In the genomic region with DNA sequence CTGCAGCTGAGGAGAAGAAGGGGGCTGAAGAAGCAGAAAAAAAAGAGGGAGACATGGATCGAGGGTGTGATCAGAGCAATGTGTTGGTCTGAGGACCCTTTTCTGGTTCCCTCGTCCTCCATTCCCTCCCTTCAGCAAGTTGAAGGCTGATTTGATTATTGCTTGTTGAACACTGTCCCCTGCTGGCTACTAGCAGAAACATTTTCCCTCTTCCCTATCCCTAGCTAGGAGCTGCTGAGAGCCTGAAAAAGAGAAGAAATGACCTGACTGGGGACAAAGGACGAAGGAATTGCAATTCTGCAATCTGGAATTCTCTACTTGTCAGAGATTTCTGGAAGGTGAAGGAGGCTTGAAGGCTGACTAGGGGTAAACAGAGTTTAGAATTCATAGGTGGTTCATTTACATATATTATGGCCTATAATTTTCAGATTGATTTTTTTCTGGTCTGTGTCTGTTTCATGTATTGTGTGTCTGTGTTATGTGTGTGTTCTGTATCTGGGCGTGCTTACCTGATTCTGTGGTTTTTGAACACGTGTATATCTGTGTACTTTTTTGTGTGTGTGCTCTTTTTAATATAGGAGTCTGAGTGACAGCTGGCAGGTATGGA, we compare ENCODE assay signal across 8 cellular contexts. TPM values are rescaled to one million over a fixed set of nuclear protein-coding genes. Genes with fewer than 3 reads are reported as not detected.
A peak's percentile ranks its signal among the peaks of the same experiment; 100 is the strongest.
DNase-seq lines count a peak whose midpoint lies in the region; ATAC-seq and TF ChIP-seq lines count a peak whose summit lies in the region.

No MANE protein-coding gene starts in this region.

- ATAC-seq in T-helper 17 cell = peak; percentile 74
- ATAC-seq in GM21526 (IDR thresholded peaks at IDR 0.05; ENCODE audit: low FRiP score, unreplicated experiment) = no peak

- H3K4me3 Mint-ChIP-seq in H9 = peak overlapping the region; percentile 44 to 61; a peak in 3 of 5 replicates
- peak overlapping the region; percentile 56 for H3K4me3 Mint-ChIP-seq in T-helper 17 cell
- no peak overlapping the region for H3K4me3 Mint-ChIP-seq in mesothelial cell of epicardium

- no peak overlapping the region for H3K9ac ChIP-seq in H9 (ENCODE audit: extremely low read depth, insufficient read length, low read length)

- TF ChIP-seq POLR2A in erythroblast (IDR thresholded peaks at IDR 0.05; ENCODE audit: low read length) (no peak), vagina (IDR thresholded peaks at IDR 0.05) (no peak)

- H3K9me3 ChIP-seq in H9 (ENCODE audit: control insufficient read depth, low read depth, low read length) = no peaks in the 10 kb centered on the region
- no peaks in the 10 kb centered on the region for H3K9me3 ChIP-seq in T-helper 17 cell (ENCODE audit: control insufficient read depth, low read length, poor library complexity, severe bottlenecking)
- H3K9me3 ChIP-seq in vagina = no peaks in the 10 kb centered on the region

- DNase-seq in DMS79 (lab: John Stamatoyannopoulos, UW) (peak; percentile 21), H9 (peak; percentile 73), NCI-H187 (lab: John Stamatoyannopoulos, UW) (peak; percentile 74 to 81), T-helper 17 cell (no peak), erythroblast (lab: John Stamatoyannopoulos, UW) (peak; percentile 74 to 84), mesothelial cell of epicardium (ENCODE audit: low spot score in 2 of 2, unreplicated experiment in 2 of 2) (no peak), vagina (ENCODE audit: extremely low spot score in 2 of 2) (peak in 1 of 2 donors; percentile 49)

- TF ChIP-seq CTCF in H9 (conservative IDR thresholded peaks at IDR 0.05) (peak; percentile 98), mesothelial cell of epicardium (IDR thresholded peaks at IDR 0.05; ENCODE audit: unreplicated experiment) (peak; percentile 61), vagina (IDR thresholded peaks at IDR 0.05) (peak; percentile 68 to 88 (median 85))

- H3K27me3 Mint-ChIP-seq in H9 (ENCODE audit: low read depth) (no peaks in the 10 kb centered on the region), T-helper 17 cell (peaks cover 10% of the 10 kb centered on the region), mesothelial cell of epicardium (ENCODE audit: low read depth) (peaks cover 12% of the 10 kb centered on the region)

- no peak overlapping the region for H3K23ac ChIP-seq in H9 (ENCODE audit: insufficient read length, low read depth, low read length)

- H3K27me3 ChIP-seq in H9 (ENCODE audit: insufficient read depth, low read length) (no peaks in the 10 kb centered on the region), vagina (no peaks in the 10 kb centered on the region)

- no peak overlapping the region for H3K18ac ChIP-seq in H9 (ENCODE audit: insufficient read length, low read depth, low read length)

- H2BK15ac ChIP-seq in H9 (ENCODE audit: low read depth, low read length) = no peak overlapping the region

- no peak overlapping the region for H2AFZ ChIP-seq in H9 (ENCODE audit: low read length)

- no peak overlapping the region for H3K4me3 ChIP-seq in vagina

- H4K5ac ChIP-seq in H9 (ENCODE audit: insufficient read length, low read depth, low read length) = no peak overlapping the region

- no peaks in the 10 kb centered on the region for H3K36me3 ChIP-seq in vagina

- H2AK5ac ChIP-seq in H9 (ENCODE audit: insufficient read length, low read length) = no peak overlapping the region

- no peak overlapping the region for H3K27ac ChIP-seq in H9 (ENCODE audit: insufficient read length, low read depth, low read length)
- no peak overlapping the region for H3K27ac ChIP-seq in vagina

- peaks cover 20% of the 10 kb centered on the region for H3K4me1 ChIP-seq in H9 (ENCODE audit: insufficient read depth, low read length)
- peaks cover 11% of the 10 kb centered on the region for H3K4me1 ChIP-seq in vagina

- H3K14ac ChIP-seq in H9 (ENCODE audit: insufficient read depth, low read length) = peak overlapping the region; percentile 34; the same call in 1 of the 2 replicates

- H4K91ac ChIP-seq in H9 (ENCODE audit: insufficient read length, low read depth, low read length) = no peak overlapping the region

- H3K9me3 Mint-ChIP-seq in H9 (no peaks in the 10 kb centered on the region; a peak in 1 of 5 replicates), mesothelial cell of epicardium (no peaks in the 10 kb centered on the region)

- H3K56ac ChIP-seq in H9 (ENCODE audit: insufficient read length, low read depth, low read length) = no peak overlapping the region

- H3T11ph ChIP-seq in H9 (ENCODE audit: low read length) = no peak overlapping the region

- H3K4me1 Mint-ChIP-seq in H9 (peaks cover 42 to 47% of the 10 kb centered on the region in 2 experiments), T-helper 17 cell (peaks cover 17% of the 10 kb centered on the region), mesothelial cell of epicardium (peaks cover 11% of the 10 kb centered on the region)

- H3K27ac Mint-ChIP-seq in H9 (peak overlapping the region in 1 of 3 experiments; percentile 97; a peak in 2 of 7 replicates), T-helper 17 cell (no peak overlapping the region), mesothelial cell of epicardium (no peak overlapping the region)

- H3K4ac ChIP-seq in H9 (ENCODE audit: low read depth, low read length) = no peak overlapping the region

- WGBS in H9 (ENCODE audit: extremely low coverage, insufficient read length, low lambda C conversion rate) = no CpG with 5 or more reads among the region's 5 CpGs

- no peak overlapping the region for H2BK5ac ChIP-seq in H9 (ENCODE audit: insufficient read length, low read length)

- H2BK12ac ChIP-seq in H9 (ENCODE audit: insufficient read length, low read depth, low read length) = no peak overlapping the region

- H4K20me1 ChIP-seq in H9 (ENCODE audit: control insufficient read depth, insufficient read depth, insufficient read length) = no peaks in the 10 kb centered on the region

- H2BK20ac ChIP-seq in H9 (ENCODE audit: low read depth, low read length, poor library complexity, severe bottlenecking) = no peak overlapping the region

- H3K79me2 ChIP-seq in H9 (ENCODE audit: insufficient read depth, low read length) = no peaks in the 10 kb centered on the region

- peak overlapping the region; percentile 3 for H3K4me2 ChIP-seq in H9 (ENCODE audit: insufficient read depth, insufficient read length, low read length)

- no peak overlapping the region for H2BK120ac ChIP-seq in H9 (ENCODE audit: low read depth, low read length, poor library complexity, severe bottlenecking)

- no peaks in the 10 kb centered on the region for H3K36me3 Mint-ChIP-seq in H9 (ENCODE audit: insufficient read depth in 1 of 3, low read depth in 3 of 3)
- no peaks in the 10 kb centered on the region for H3K36me3 Mint-ChIP-seq in T-helper 17 cell (ENCODE audit: low read depth)
- no peaks in the 10 kb centered on the region for H3K36me3 Mint-ChIP-seq in mesothelial cell of epicardium

- peaks cover 7% of the 10 kb centered on the region for H3K23me2 ChIP-seq in H9 (ENCODE audit: insufficient read length, low read depth, low read length, poor library complexity, severe bottlenecking)

- no peaks in the 10 kb centered on the region for H3K79me1 ChIP-seq in H9 (ENCODE audit: insufficient read depth, low read depth, low read length, poor library complexity, severe bottlenecking)

- intact Hi-C loops in vagina (cut with DNase I) = no loop called here

- no peak overlapping the region for H4K8ac ChIP-seq in H9 (replicated peaks; ENCODE audit: insufficient read length, low read depth, low read length)

RNA-seq across cellular contexts. Expression of a gene that starts 9.8 kb away (rescaled TPM):
- total RNA-seq in H9 (2021) = 1.3 and 1.5 TPM in 2 replicates
- total RNA-seq in T-helper 17 cell = under 1 TPM; 0.17 to 0.21 TPM
- 0.27 to 0.38 TPM (median 0.32 TPM) in 3 replicates for total RNA-seq in mesothelial cell of epicardium
- total RNA-seq in vagina = not detected

RNA-seq across cellular contexts. Expression of a gene that starts 23.7 kb away (rescaled TPM):
- 57.7 and 58.5 TPM in 2 replicates for total RNA-seq in H9 (2021)
- not detected for total RNA-seq in T-helper 17 cell
- total RNA-seq in mesothelial cell of epicardium = 55.5 to 59.5 TPM (median 57.2 TPM) in 3 replicates
- total RNA-seq in vagina = 11.0 TPM

RNA-seq across cellular contexts. Expression of a gene that starts 33.4 kb away (rescaled TPM):
- total RNA-seq in H9 (2021) (67.8 and 69.3 TPM in 2 replicates), T-helper 17 cell (10 to 100 TPM; 63.3 to 65.6 TPM), mesothelial cell of epicardium (94.6 to 106 TPM (median 104 TPM) in 3 replicates), vagina (50.6 TPM)

RNA-seq across cellular contexts. Expression of a gene that starts 33.6 kb away (rescaled TPM):
- total RNA-seq in H9 (2021) (118 TPM in 2 replicates), T-helper 17 cell (100 to 1,000 TPM; 122 to 143 TPM), mesothelial cell of epicardium (178 to 183 TPM (median 180 TPM) in 3 replicates), vagina (106 TPM)

Comparison
In these comparisons a context has a peak if more than half of its experiments do, and no peak if none do; other contexts are left out.
1. DNase-seq: peak in DMS79 (single experiment), H9 (single experiment), NCI-H187 (2 of 2) and erythroblast (2 of 2); none in T-helper 17 cell (0 of 3) and mesothelial cell of epicardium (0 of 2).
2. RNA of a gene that starts 23.7 kb away (total RNA-seq): 55.5 to 59.5 TPM in mesothelial cell of epicardium, 57.7 to 58.5 TPM in H9 and 11.0 TPM in vagina (single experiment); not detected in T-helper 17 cell; every median in the first group is over 10 times any median in the second.
3. Peak in every context shown above with its lines, with median percentiles within 50 percentile points of each other: CTCF ChIP-seq.